In the genomic region with DNA sequence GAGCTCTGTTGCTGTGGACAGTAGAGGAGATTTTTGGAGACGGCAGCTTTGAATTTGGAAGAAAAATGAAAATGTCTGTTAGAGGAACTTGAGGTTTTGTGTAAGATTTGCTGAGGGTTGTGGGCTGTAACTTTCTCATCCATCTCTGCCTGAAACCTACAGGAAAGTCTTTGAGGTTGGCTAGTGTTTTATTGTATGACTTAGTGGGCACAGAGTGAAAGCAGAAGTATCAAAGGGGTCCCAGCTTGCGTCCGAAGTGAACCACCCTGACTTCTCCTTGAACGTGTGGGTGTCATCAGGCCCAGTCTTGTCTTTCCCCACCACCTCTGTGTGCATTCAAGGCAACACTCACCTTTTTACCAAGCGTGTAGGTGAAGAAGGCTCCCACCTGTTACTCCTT, we compare ENCODE assay signal across 16 cellular contexts.
DNase-seq lines count a peak whose midpoint lies in the region; ATAC-seq and TF ChIP-seq lines count a peak whose summit lies in the region.
"Had no signal": no experiment of that assay in that cellular context is flagged by ENCODE, and none has a peak within 500 bp of the region (broad histone marks: within the 10 kb centered on the region; RNA-seq: fewer than 3 reads in every experiment).

No MANE protein-coding gene starts in this region.

- no peak overlapping the region for H3K4me3 ChIP-seq in GM06990 (replicated peaks; ENCODE audit: low read depth, low read length)
- no peak overlapping the region for H3K4me3 ChIP-seq in HL-60 (replicated peaks; ENCODE audit: insufficient read depth, low read length)
- H3K4me3 ChIP-seq: upper lobe of right lung had no signal

- H3K4me3 Mint-ChIP-seq in activated naive CD8-positive, alpha-beta T cell treated with anti-CD3 and anti-CD28 coated beads, Interleukin-2, amount 10 ng/mL, durations not matched to agents 7 days and 5 days, result peak overlapping the region; percentile 62
- H3K4me3 Mint-ChIP-seq in WTC11 (no peak overlapping the region), Calu3 (ENCODE audit: low read depth, unreplicated experiment) (no peak overlapping the region)
- H3K4me3 Mint-ChIP-seq: T-helper 1 cell treated with Interleukin-12 subunit alpha and Interleukin-12 subunit beta and Interleukin-4 antibody, amounts not matched to agents 30 μg/mL and 1 μg/mL, for 36 hours had no signal

- ATAC-seq in GM19467 (IDR thresholded peaks at IDR 0.05; ENCODE audit: unreplicated experiment) (peak; percentile 70), WTC11 (no peak)
- ATAC-seq in activated naive CD8-positive, alpha-beta T cell treated with anti-CD3 and anti-CD28 coated beads, Interleukin-2, amount 10 ng/mL, durations not matched to agents 7 days and 5 days (ENCODE audit: low read depth), result peak; percentile 85
- ATAC-seq: Panc1, upper lobe of right lung had no signal

- peaks cover 18% of the 10 kb centered on the region for H3K36me3 Mint-ChIP-seq in activated naive CD8-positive, alpha-beta T cell treated with anti-CD3 and anti-CD28 coated beads, Interleukin-2, amount 10 ng/mL, durations not matched to agents 7 days and 5 days
- no peaks in the 10 kb centered on the region for H3K36me3 Mint-ChIP-seq in WTC11
- H3K36me3 Mint-ChIP-seq in Calu3 (ENCODE audit: insufficient read depth, unreplicated experiment), result no peaks in the 10 kb centered on the region

- no peaks in the 10 kb centered on the region; the same call in none of the 2 replicates for H3K27me3 ChIP-seq in GM06990 (replicated peaks; ENCODE audit: control insufficient read depth, insufficient read depth, low read length)
- no peaks in the 10 kb centered on the region for H3K27me3 ChIP-seq in HL-60 (ENCODE audit: insufficient read depth, poor library complexity, severe bottlenecking)
- H3K27me3 ChIP-seq: upper lobe of right lung had no signal

- POLR2A ChIA-PET in activated naive CD8-positive, alpha-beta T cell treated with anti-CD3 and anti-CD28 coated beads, Interleukin-2, amount 10 ng/mL, durations not matched to agents 7 days and 5 days (lab: Charles Lee), result interaction anchor here (1.2 to 2.4 kb wide), 4 partner anchors 17 to 41 kb away, joined by 4 to 10 read pairs (median 8); no protein-coding TSS in a partner anchor
- POLR2A ChIA-PET in WTC11 (lab: Charles Lee), result no interaction called here

- no peak overlapping the region for H3K27ac ChIP-seq in HL-60 (replicated peaks)
- H3K27ac ChIP-seq: upper lobe of right lung had no signal

- no peaks in the 10 kb centered on the region for H3K36me3 ChIP-seq in GM06990 (ENCODE audit: control insufficient read depth, insufficient read depth, low read length)
- H3K36me3 ChIP-seq: upper lobe of right lung had no signal

- no TSS peak for BruUV-seq in Calu3 (replicated peaks; lab: Mats Ljungman, UMichigan)

- peaks cover 9% of the 10 kb centered on the region for H3K27me3 Mint-ChIP-seq in activated naive CD8-positive, alpha-beta T cell treated with anti-CD3 and anti-CD28 coated beads, Interleukin-2, amount 10 ng/mL, durations not matched to agents 7 days and 5 days
- H3K27me3 Mint-ChIP-seq in WTC11 (ENCODE audit: low read depth) (peaks cover 2% of the 10 kb centered on the region; the same call in 1 of the 2 replicates), Calu3 (ENCODE audit: unreplicated experiment) (no peaks in the 10 kb centered on the region)

- H3K9me3 Mint-ChIP-seq in activated naive CD8-positive, alpha-beta T cell treated with anti-CD3 and anti-CD28 coated beads, Interleukin-2, amount 10 ng/mL, durations not matched to agents 7 days and 5 days, result peaks cover under 1% of the 10 kb centered on the region
- H3K9me3 Mint-ChIP-seq in WTC11, result no peaks in the 10 kb centered on the region
- H3K9me3 Mint-ChIP-seq in Calu3 (ENCODE audit: low read depth, unreplicated experiment), result peaks cover 5% of the 10 kb centered on the region
- H3K9me3 Mint-ChIP-seq: T-helper 1 cell treated with Interleukin-12 subunit alpha and Interleukin-12 subunit beta and Interleukin-4 antibody, amounts not matched to agents 30 μg/mL and 1 μg/mL, for 36 hours had no signal

- intact Hi-C loops in Calu3 (cut with micrococcal nuclease; ENCODE audit: unreplicated experiment), result no loop called here

- H3K4me1 Mint-ChIP-seq in activated naive CD8-positive, alpha-beta T cell treated with anti-CD3 and anti-CD28 coated beads, Interleukin-2, amount 10 ng/mL, durations not matched to agents 7 days and 5 days, result peaks cover 39% of the 10 kb centered on the region
- H3K4me1 Mint-ChIP-seq in WTC11 (peaks cover 11% of the 10 kb centered on the region; the same call in 1 of the 2 replicates), Calu3 (ENCODE audit: low read depth, unreplicated experiment) (no peaks in the 10 kb centered on the region)

- peak overlapping the region; percentile 80 for H3K27ac Mint-ChIP-seq in activated naive CD8-positive, alpha-beta T cell treated with anti-CD3 and anti-CD28 coated beads, Interleukin-2, amount 10 ng/mL, durations not matched to agents 7 days and 5 days
- H3K27ac Mint-ChIP-seq in WTC11 (no peak overlapping the region), Calu3 (ENCODE audit: unreplicated experiment) (no peak overlapping the region)
- H3K27ac Mint-ChIP-seq: T-helper 1 cell treated with Interleukin-12 subunit alpha and Interleukin-12 subunit beta and Interleukin-4 antibody, amounts not matched to agents 30 μg/mL and 1 μg/mL, for 36 hours had no signal

- CTCF ChIA-PET in WTC11 (lab: Charles Lee) (no interaction called here), Calu3 (lab: Charles Lee) (interaction anchor here (0.5 kb wide), 1 partner anchor 25 kb away, joined by 3 read pairs; no protein-coding TSS in a partner anchor)

- DNase-seq in GM06990 (ENCODE audit: extremely low read depth, insufficient read length) (peak; percentile 56), HL-60 (ENCODE audit: low read depth in 1 of 2, low spot score in 1 of 2) (peak; percentile 18 to 50), WTC11 (ENCODE audit: low spot score) (no peak), SKM-1 treated with dmso at 0.1 percent for 144 hours (lab: John Stamatoyannopoulos, UW; ENCODE audit: unreplicated experiment) (no peak), HT-29 (ENCODE audit: low spot score) (no peak), Calu3 (no peak)
- peak; percentile 32 for DNase-seq in activated naive CD8-positive, alpha-beta T cell treated with anti-CD3 and anti-CD28 coated beads, Interleukin-2, amount 10 ng/mL, durations not matched to agents 7 days and 5 days
- DNase-seq: activated CD4-positive, alpha-beta T cell treated with anti-CD3 and anti-CD28 coated beads for 4 hours; activated gamma-delta T cell; head of caudate nucleus; kidney glomerular epithelial cell; NCI-H446; upper lobe of right lung had no signal

- TF ChIP-seq CTCF in GM06990 (IDR thresholded peaks at IDR 0.05; ENCODE audit: insufficient read depth, low read length, poor library complexity, severe bottlenecking) (no peak), HL-60 (IDR thresholded peaks at IDR 0.05; ENCODE audit: insufficient read depth, low read length) (no peak), WTC11 (IDR thresholded peaks at IDR 0.05) (no peak), Calu3 (IDR thresholded peaks at IDR 0.05; ENCODE audit: unreplicated experiment) (no peak)

TF ChIP-seq in WTC11, 78 proteins besides CTCF, POLR2A, EP300 and RAD21:
- TF ChIP-seq, protein P1, sequence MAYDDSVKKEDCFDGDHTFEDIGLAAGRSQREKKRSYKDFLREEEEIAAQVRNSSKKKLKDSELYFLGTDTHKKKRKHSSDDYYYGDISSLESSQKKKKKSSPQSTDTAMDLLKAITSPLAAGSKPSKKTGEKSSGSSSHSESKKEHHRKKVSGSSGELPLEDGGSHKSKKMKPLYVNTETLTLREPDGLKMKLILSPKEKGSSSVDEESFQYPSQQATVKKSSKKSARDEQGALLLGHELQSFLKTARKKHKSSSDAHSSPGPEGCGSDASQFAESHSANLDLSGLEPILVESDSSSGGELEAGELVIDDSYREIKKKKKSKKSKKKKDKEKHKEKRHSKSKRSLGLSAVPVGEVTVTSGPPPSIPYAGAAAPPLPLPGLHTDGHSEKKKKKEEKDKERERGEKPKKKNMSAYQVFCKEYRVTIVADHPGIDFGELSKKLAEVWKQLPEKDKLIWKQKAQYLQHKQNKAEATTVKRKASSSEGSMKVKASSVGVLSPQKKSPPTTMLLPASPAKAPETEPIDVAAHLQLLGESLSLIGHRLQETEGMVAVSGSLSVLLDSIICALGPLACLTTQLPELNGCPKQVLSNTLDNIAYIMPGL (CRISPR knock-in tag; IDR thresholded peaks at IDR 0.05), result no peak

Comparison
In these comparisons a context has a peak if more than half of its experiments do, and no peak if none do; other contexts are left out.
1. DNase-seq: peak in GM06990 (single experiment), HL-60 (2 of 2) and activated naive CD8-positive, alpha-beta T cell treated with anti-CD3 and anti-CD28 coated beads, Interleukin-2, amount 10 ng/mL, durations not matched to agents 7 days and 5 days (single experiment); none in WTC11 (single experiment), SKM-1 treated with dmso at 0.1 percent for 144 hours (single experiment), HT-29 (single experiment) and Calu3 (single experiment).